In the genomic region with DNA sequence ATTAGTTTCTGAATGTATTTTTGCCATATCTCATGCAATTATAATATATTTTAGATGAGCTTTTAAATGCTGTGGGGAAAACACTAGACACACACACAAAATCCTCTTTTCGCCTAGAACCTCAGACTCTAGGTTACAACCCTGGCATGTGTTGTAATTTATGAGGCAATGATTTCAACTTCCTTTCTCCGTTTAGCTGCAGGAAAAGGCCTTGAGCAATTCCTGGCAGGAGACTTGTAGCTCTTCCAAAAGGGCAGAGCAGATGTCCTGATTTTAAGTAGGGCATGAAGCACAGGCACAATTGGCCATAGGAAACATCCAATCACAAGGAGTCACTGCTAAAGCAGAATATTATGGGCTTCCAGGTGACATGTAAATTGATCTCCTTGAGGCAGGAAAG, we compare ENCODE assay signal across 7 cellular contexts.
DNase-seq lines count a peak whose midpoint lies in the region; ATAC-seq and TF ChIP-seq lines count a peak whose summit lies in the region.

No MANE protein-coding gene starts in this region.

- no peak for TF ChIP-seq CTCF in spleen (IDR thresholded peaks at IDR 0.05 in 8 of 11, conservative IDR thresholded peaks at IDR 0.05 in 3 of 11)

- in situ Hi-C loops in SK-MEL-5 (cut with HindIII; ENCODE audit: low pct_unique_long_range_greater_than_20kb, low sequenced_read_pairs): no loop called here

- WGBS in spleen, 5 donors: 15 to 38% (median 23%) methylated on average over 2 of the region's 2 CpGs

- no peaks in the 10 kb centered on the region for H3K36me3 ChIP-seq in spleen

- H3K27me3 ChIP-seq in spleen (replicated peaks in 1 of 7): no peaks in the 10 kb centered on the region

- intact Hi-C loops in left ventricle myocardium superior (cut with micrococcal nuclease) (no loop called here), spleen (cut with DNase I; ENCODE audit: low total_unique reads) (loop anchor here (10.0 kb wide), 1 partner anchor 108 kb away; a partner anchor contains a TSS)

- H3K4me1 ChIP-seq in spleen: peaks cover 0 to 41% (median 18%) of the 10 kb centered on the region in 6 donors

- ATAC-seq in left ventricle myocardium superior: peak; percentile 90

- H3K27ac ChIP-seq in spleen: peak overlapping the region; percentile 62 to 84 (median 73)

- H3K4me3 ChIP-seq in spleen: peak overlapping the region in 1 of 8 donors; percentile 11

- H3K9me3 ChIP-seq in spleen: no peaks in the 10 kb centered on the region

- TF ChIP-seq POLR2A in spleen (IDR thresholded peaks at IDR 0.05): no peak

- DNase-seq in HS-5 (ENCODE audit: low read depth): peak; percentile 68
- DNase-seq in SK-MEL-5 (ENCODE audit: low read depth, low spot score): peak; percentile 35
- no peak for DNase-seq in left ventricle myocardium superior
- no peak for DNase-seq in spleen
- no peak for DNase-seq in ecto neural progenitor cell (ENCODE audit: low spot score)
- DNase-seq in NCI-H146 treated with DMSO at 0.1 percent for 48 hours (lab: John Stamatoyannopoulos, UW; ENCODE audit: unreplicated experiment): no peak
- DNase-seq in iPS-NIHi7 (ENCODE audit: extremely low spot score): no peak

Comparison
In these comparisons a context has a peak if more than half of its experiments do, and no peak if none do; other contexts are left out.
1. DNase-seq: peak in HS-5 (single experiment) and SK-MEL-5 (single experiment); none in left ventricle myocardium superior (single experiment), spleen (single experiment), ecto neural progenitor cell (single experiment), NCI-H146 treated with DMSO at 0.1 percent for 48 hours (single experiment) and iPS-NIHi7 (single experiment).